Comparison of ENCODE assay signal across 10 cellular contexts in genomic region chr12:8699714-8700113, GRCh38. TPM values are rescaled to one million over a fixed set of nuclear protein-coding genes. Genes with fewer than 3 reads are reported as not detected.
A peak's percentile ranks its signal among the peaks of the same experiment; 100 is the strongest.
DNase-seq lines count a peak whose midpoint lies in the region; ATAC-seq and TF ChIP-seq lines count a peak whose summit lies in the region.
"Had no signal": no experiment of that assay in that cellular context is flagged by ENCODE, and none has a peak within 500 bp of the region (broad histone marks: within the 10 kb centered on the region; RNA-seq: fewer than 3 reads in every experiment).

No MANE protein-coding gene starts in this region.

- H3K36me3 ChIP-seq in Caco-2 (ENCODE audit: control insufficient read depth, insufficient read depth, low read length) (no peaks in the 10 kb centered on the region), OCI-LY3 (replicated peaks; ENCODE audit: low read depth, low read length) (peaks cover 17% of the 10 kb centered on the region)
- H3K36me3 ChIP-seq: lower lobe of right lung had no signal

- CTCF ChIA-PET in Caco-2 (lab: Charles Lee), result no interaction called here

- no peak overlapping the region for H3K27ac ChIP-seq in OCI-LY3 (ENCODE audit: low read length)

- peaks cover 34% of the 10 kb centered on the region for H3K27me3 Mint-ChIP-seq in Caco-2 (ENCODE audit: insufficient read depth, unreplicated experiment)
- no peaks in the 10 kb centered on the region for H3K27me3 Mint-ChIP-seq in effector memory CD8-positive, alpha-beta T cell
- no peaks in the 10 kb centered on the region for H3K27me3 Mint-ChIP-seq in osteocyte (ENCODE audit: unreplicated experiment)

- 0 out of 2 replicates have a peak, but pooled peaks cover 6% of the 10 kb centered on the region for H3K4me1 ChIP-seq in Caco-2
- peaks cover 19% of the 10 kb centered on the region for H3K4me1 ChIP-seq in OCI-LY3 (ENCODE audit: low read length)

- H3K27ac Mint-ChIP-seq in Caco-2 (ENCODE audit: unreplicated experiment), result no peak overlapping the region
- peak overlapping the region; percentile 33 to 56 for H3K27ac Mint-ChIP-seq in effector memory CD8-positive, alpha-beta T cell
- peak overlapping the region; percentile 16 for H3K27ac Mint-ChIP-seq in osteocyte (ENCODE audit: unreplicated experiment)

- H3K4me3 ChIP-seq in Caco-2 (ENCODE audit: low read depth, low read length) (no peak overlapping the region), OCI-LY3 (ENCODE audit: low read length) (0 out of 2 replicates have a peak overlapping the region, but pooled peaks have one; percentile 14)

- TF ChIP-seq CTCF in Caco-2 (IDR thresholded peaks at IDR 0.05; ENCODE audit: insufficient read depth in 1 of 2, low read depth in 1 of 2, low read length in 1 of 2, severe bottlenecking in 1 of 2, unreplicated experiment in 1 of 2), result no peak
- no peak for TF ChIP-seq CTCF in OCI-LY3 (IDR thresholded peaks at IDR 0.05; ENCODE audit: low read depth, low read length)
- no peak for TF ChIP-seq CTCF in osteocyte (IDR thresholded peaks at IDR 0.05)

- H2AFZ ChIP-seq in OCI-LY3 (ENCODE audit: low read depth, low read length), result no peak overlapping the region

- peak overlapping the region; percentile 15 for H3K4me3 Mint-ChIP-seq in Caco-2 (ENCODE audit: unreplicated experiment)
- H3K4me3 Mint-ChIP-seq in effector memory CD8-positive, alpha-beta T cell, result peak overlapping the region; percentile 58 to 61
- H3K4me3 Mint-ChIP-seq in osteocyte (ENCODE audit: unreplicated experiment), result peak overlapping the region; percentile 56

- H3K9me3 Mint-ChIP-seq in Caco-2 (ENCODE audit: unreplicated experiment), result no peaks in the 10 kb centered on the region
- H3K9me3 Mint-ChIP-seq in effector memory CD8-positive, alpha-beta T cell, result no peaks in the 10 kb centered on the region
- no peaks in the 10 kb centered on the region for H3K9me3 Mint-ChIP-seq in osteocyte (ENCODE audit: unreplicated experiment)

- BruUV-seq in Caco-2 (replicated peaks; lab: Mats Ljungman, UMichigan), result no TSS peak

- H3K4me1 Mint-ChIP-seq in Caco-2 (ENCODE audit: low read depth, unreplicated experiment) (peaks cover 13% of the 10 kb centered on the region), osteocyte (ENCODE audit: unreplicated experiment) (peaks cover 48% of the 10 kb centered on the region)
- H3K4me1 Mint-ChIP-seq in effector memory CD8-positive, alpha-beta T cell (ENCODE audit: low read depth in 2 of 2), result peaks cover 14 to 26% of the 10 kb centered on the region in 2 donors

- peaks cover 39% of the 10 kb centered on the region for H3K79me2 ChIP-seq in OCI-LY3 (ENCODE audit: low read length)

- POLR2A ChIA-PET in Caco-2 (lab: Charles Lee), result no interaction called here

- H4K20me1 ChIP-seq in OCI-LY3 (ENCODE audit: insufficient read depth, low read length), result 0 out of 2 replicates have a peak, but pooled peaks cover 4% of the 10 kb centered on the region

- no peaks in the 10 kb centered on the region for H3K9me3 ChIP-seq in Caco-2
- no peaks in the 10 kb centered on the region for H3K9me3 ChIP-seq in OCI-LY3 (ENCODE audit: insufficient read depth, low read length)
- H3K9me3 ChIP-seq: lower lobe of right lung had no signal

- H3K36me3 Mint-ChIP-seq in Caco-2 (ENCODE audit: insufficient read depth, unreplicated experiment) (peaks cover 6% of the 10 kb centered on the region), osteocyte (ENCODE audit: unreplicated experiment) (no peaks in the 10 kb centered on the region)
- peaks cover 4% of the 10 kb centered on the region for H3K36me3 Mint-ChIP-seq in effector memory CD8-positive, alpha-beta T cell (ENCODE audit: insufficient read depth)

- no peaks in the 10 kb centered on the region for H3K27me3 ChIP-seq in Caco-2 (replicated peaks; ENCODE audit: control insufficient read depth, insufficient read depth, low read length)
- peaks cover 11% of the 10 kb centered on the region for H3K27me3 ChIP-seq in OCI-LY3 (ENCODE audit: low read depth, low read length)

- DNase-seq in Caco-2 (no peak), osteocyte (ENCODE audit: extremely low spot score, unreplicated experiment) (no peak), foreskin melanocyte (no peak), SW480 (ENCODE audit: low spot score) (no peak)
- no peak for DNase-seq in effector memory CD8-positive, alpha-beta T cell
- DNase-seq: lower lobe of right lung had no signal

- peak overlapping the region; percentile 77 for H3K4me2 ChIP-seq in OCI-LY3 (ENCODE audit: low read length)

- no peak overlapping the region for H3K9ac ChIP-seq in OCI-LY3 (ENCODE audit: low read length)

- intact Hi-C loops in Caco-2 (cut with micrococcal nuclease; ENCODE audit: unreplicated experiment), result no loop called here

- ATAC-seq in effector memory CD8-positive, alpha-beta T cell (replicated peaks), result no peak
- ATAC-seq in HG02759 (IDR thresholded peaks at IDR 0.05; ENCODE audit: unreplicated experiment) (no peak), GM21528 (IDR thresholded peaks at IDR 0.05; ENCODE audit: low FRiP score, unreplicated experiment) (no peak)
- ATAC-seq: lower lobe of right lung had no signal

RNA-seq across cellular contexts. Expression of gene RIMKLB, which starts 1.9 kb away (rescaled TPM):
- total RNA-seq in Caco-2 (2022) (3.3 and 3.6 TPM in 2 replicates), osteocyte (26.5 and 32.5 TPM in 2 replicates)

RNA-seq across cellular contexts. Expression of gene MFAP5, which starts 37.1 kb away (rescaled TPM):
- total RNA-seq in Caco-2 (2022) (0.61 and 1.00 TPM in 2 replicates), osteocyte (not detected in 2 replicates)
- total RNA-seq: dermis microvascular lymphatic vessel endothelial cell had no signal
